In the genomic region with DNA sequence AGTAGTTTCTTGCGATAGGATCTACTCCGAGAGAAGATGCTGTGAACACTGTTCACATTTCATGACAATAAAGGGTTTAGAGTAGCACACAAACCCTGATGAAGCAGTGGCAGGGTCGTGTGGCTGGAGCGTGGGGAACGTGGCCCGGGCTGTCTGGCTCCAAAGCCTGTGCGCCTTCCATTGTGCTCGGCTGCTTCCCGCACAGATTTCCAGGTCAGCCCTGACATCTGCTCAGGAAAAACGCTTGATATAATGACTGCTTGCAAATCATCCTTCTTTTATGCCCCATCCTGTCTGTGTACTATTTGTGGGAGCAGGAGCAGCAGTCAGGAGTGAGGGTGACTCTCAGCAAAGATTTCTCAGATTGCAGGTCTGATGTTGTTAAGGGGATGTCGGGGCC, we compare ENCODE assay signal across 13 cellular contexts.
"Had no signal": no experiment of that assay in that cellular context is flagged by ENCODE, and none has a peak within 500 bp of the region (broad histone marks: within the 10 kb centered on the region; RNA-seq: fewer than 3 reads in every experiment).

No MANE protein-coding gene starts in this region.

- H3K4me3 ChIP-seq: colonic mucosa, suprapubic skin, upper lobe of right lung had no signal

- H3K27me3 ChIP-seq: colonic mucosa, suprapubic skin, upper lobe of right lung had no signal

- H3K4me1 ChIP-seq: colonic mucosa, upper lobe of right lung had no signal

- ATAC-seq: activated CD4-positive, alpha-beta T cell treated with anti-CD3 and anti-CD28 coated beads for 36 hours; activated naive CD8-positive, alpha-beta T cell treated with anti-CD3 and anti-CD28 coated beads, Interleukin-2, amount 50 U/mL, for 24 hours; effector memory CD8-positive, alpha-beta T cell; natural killer cell; T-cell; upper lobe of right lung had no signal

- H3K9me3 ChIP-seq: colonic mucosa, suprapubic skin, upper lobe of right lung had no signal

- H3K36me3 ChIP-seq: colonic mucosa, suprapubic skin, upper lobe of right lung had no signal

- DNase-seq: activated CD4-positive, alpha-beta T cell treated with anti-CD3 and anti-CD28 coated beads for 36 hours; activated naive CD4-positive, alpha-beta T cell treated with Interleukin-2 at 50 U/mL for 16 hours; activated naive CD8-positive, alpha-beta T cell treated with anti-CD3 and anti-CD28 coated beads, Interleukin-2, amount 50 U/mL, for 24 hours; colonic mucosa; effector memory CD8-positive, alpha-beta T cell; hypothalamus; natural killer cell; stimulated activated CD4-positive, alpha-beta T cell treated with anti-CD3 and anti-CD28 coated beads, Interleukin-2, amount 100 ng/mL, for 48 hours; stimulated activated naive CD4-positive, alpha-beta T cell treated with Interleukin-2 at 50 U/mL for 16 hours; T-cell; T1000; upper lobe of right lung had no signal

- H3K27ac ChIP-seq: colonic mucosa, suprapubic skin, upper lobe of right lung had no signal
